Comparison of ENCODE assay signal across 13 cellular contexts in the genomic region with DNA sequence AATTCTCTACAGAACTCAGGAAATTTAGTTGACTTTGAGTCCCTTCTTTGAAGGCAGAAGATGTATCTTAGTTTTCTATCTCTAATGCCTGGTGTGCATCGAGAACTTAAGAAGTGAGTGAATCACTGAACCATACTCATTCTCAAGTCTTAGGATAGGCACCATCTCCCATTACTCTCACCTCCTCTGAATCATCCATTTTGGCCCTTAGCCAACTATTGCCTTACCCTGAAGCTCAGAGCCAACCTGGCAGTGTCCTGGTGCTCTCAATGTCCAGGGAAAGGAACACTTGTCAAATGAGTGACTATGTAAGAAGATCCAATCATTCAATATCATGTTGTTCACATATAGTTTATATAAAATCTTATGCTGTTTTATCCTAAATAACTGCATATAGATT.
DNase-seq lines count a peak whose midpoint lies in the region; ATAC-seq, FAIRE-seq and TF ChIP-seq lines count a peak whose summit lies in the region.
"Had no signal": no experiment of that assay in that cellular context is flagged by ENCODE, and none has a peak within 500 bp of the region (broad histone marks: within the 10 kb centered on the region; RNA-seq: fewer than 3 reads in every experiment).

No MANE protein-coding gene starts in this region.

- H3K27ac ChIP-seq in RWPE1 (no peak overlapping the region), foreskin keratinocyte (no peak overlapping the region)
- H3K27ac ChIP-seq: parathyroid adenoma had no signal

- ATAC-seq in foreskin keratinocyte (peak; percentile 95), HG03460 (IDR thresholded peaks at IDR 0.05; ENCODE audit: unreplicated experiment) (no peak)

- H3K36me3 Mint-ChIP-seq in activated T-helper 2 cell treated with anti-CD3 and anti-CD28 coated beads, Interferon-gamma antibody, Interleukin-2, Interleukin-4, amounts not matched to agents 10 μg/mL and 5 μg/mL and 100 μg/mL, durations not matched to agents 14 hours and 24 hours and 36 hours (ENCODE audit: low read depth) = peaks cover 30% of the 10 kb centered on the region

- no peaks in the 10 kb centered on the region for H3K27me3 ChIP-seq in foreskin keratinocyte

- POLR2A ChIA-PET in RWPE1 (lab: Yijun Ruan, JAX; ENCODE audit: low non-redundant PET) = no interaction called here

- no peaks in the 10 kb centered on the region for H3K4me1 Mint-ChIP-seq in activated T-helper 2 cell treated with anti-CD3 and anti-CD28 coated beads, Interferon-gamma antibody, Interleukin-2, Interleukin-4, amounts not matched to agents 10 μg/mL and 5 μg/mL and 100 μg/mL, durations not matched to agents 14 hours and 24 hours and 36 hours (ENCODE audit: low read depth)

- no peak for FAIRE-seq in frontal cortex (lab: Jason Lieb, UNC)
- FAIRE-seq: H1, islet of Langerhans had no signal

- intact Hi-C loops in activated T-helper 2 cell treated with anti-CD3 and anti-CD28 coated beads, Interferon-gamma antibody, Interleukin-2, Interleukin-4, amounts not matched to agents 10 μg/mL and 5 μg/mL and 100 μg/mL, durations not matched to agents 14 hours and 24 hours and 36 hours (cut with micrococcal nuclease) = no loop called here

- CTCF ChIA-PET in RWPE1 (lab: Yijun Ruan, JAX) = no interaction called here

- TF ChIP-seq CTCF in RWPE1 (conservative IDR thresholded peaks at IDR 0.05; ENCODE audit: low read depth) (no peak), foreskin keratinocyte (conservative IDR thresholded peaks at IDR 0.05) (no peak)

- no peaks in the 10 kb centered on the region for H3K27me3 Mint-ChIP-seq in activated T-helper 2 cell treated with anti-CD3 and anti-CD28 coated beads, Interferon-gamma antibody, Interleukin-2, Interleukin-4, amounts not matched to agents 10 μg/mL and 5 μg/mL and 100 μg/mL, durations not matched to agents 14 hours and 24 hours and 36 hours (ENCODE audit: low read depth)

- DNase-seq in COLO668 (lab: John Stamatoyannopoulos, UW; ENCODE audit: unreplicated experiment) (peak; percentile 44), H4 (ENCODE audit: low spot score) (peak; percentile 35), RWPE1 (ENCODE audit: low spot score) (peak; percentile 85), foreskin keratinocyte (peak; percentile 72 to 89), midbrain (lab: John Stamatoyannopoulos, UW) (no peak), frontal cortex (ENCODE audit: low spot score in 2 of 2) (no peak)
- DNase-seq in activated T-helper 2 cell treated with anti-CD3 and anti-CD28 coated beads, Interferon-gamma antibody, Interleukin-2, Interleukin-4, amounts not matched to agents 10 μg/mL and 5 μg/mL and 100 μg/mL, durations not matched to agents 14 hours and 24 hours and 36 hours (ENCODE audit: low spot score) = no peak
- DNase-seq: NCI-H2227 treated with DMSO at 0.1 percent for 48 hours had no signal

- H3K9me3 Mint-ChIP-seq in activated T-helper 2 cell treated with anti-CD3 and anti-CD28 coated beads, Interferon-gamma antibody, Interleukin-2, Interleukin-4, amounts not matched to agents 10 μg/mL and 5 μg/mL and 100 μg/mL, durations not matched to agents 14 hours and 24 hours and 36 hours = no peaks in the 10 kb centered on the region
- H3K9me3 Mint-ChIP-seq: T-helper 1 cell treated with Interleukin-12 subunit alpha and Interleukin-12 subunit beta and Interleukin-4 antibody, amounts not matched to agents 30 μg/mL and 1 μg/mL, for 36 hours had no signal

- H3K27ac Mint-ChIP-seq in activated T-helper 2 cell treated with anti-CD3 and anti-CD28 coated beads, Interferon-gamma antibody, Interleukin-2, Interleukin-4, amounts not matched to agents 10 μg/mL and 5 μg/mL and 100 μg/mL, durations not matched to agents 14 hours and 24 hours and 36 hours = no peak overlapping the region
- H3K27ac Mint-ChIP-seq: T-helper 1 cell treated with Interleukin-12 subunit alpha and Interleukin-12 subunit beta and Interleukin-4 antibody, amounts not matched to agents 30 μg/mL and 1 μg/mL, for 36 hours had no signal

- H3K4me3 Mint-ChIP-seq in activated T-helper 2 cell treated with anti-CD3 and anti-CD28 coated beads, Interferon-gamma antibody, Interleukin-2, Interleukin-4, amounts not matched to agents 10 μg/mL and 5 μg/mL and 100 μg/mL, durations not matched to agents 14 hours and 24 hours and 36 hours (ENCODE audit: low read depth) = no peak overlapping the region
- H3K4me3 Mint-ChIP-seq: T-helper 1 cell treated with Interleukin-12 subunit alpha and Interleukin-12 subunit beta and Interleukin-4 antibody, amounts not matched to agents 30 μg/mL and 1 μg/mL, for 36 hours had no signal

- H3K4me1 ChIP-seq in foreskin keratinocyte = peaks cover 13% of the 10 kb centered on the region
- H3K4me1 ChIP-seq: parathyroid adenoma had no signal

Comparison
In these comparisons a context has a peak if more than half of its experiments do, and no peak if none do; other contexts are left out.
1. DNase-seq: peak in COLO668 (single experiment), H4 (single experiment), RWPE1 (single experiment) and foreskin keratinocyte (2 of 2); none in activated T-helper 2 cell treated with anti-CD3 and anti-CD28 coated beads, Interferon-gamma antibody, Interleukin-2, Interleukin-4, amounts not matched to agents 10 μg/mL and 5 μg/mL and 100 μg/mL, durations not matched to agents 14 hours and 24 hours and 36 hours (single experiment), midbrain (single experiment) and frontal cortex (0 of 2).